Comparison of ENCODE assay signal across 1 cellular context in the genomic region with DNA sequence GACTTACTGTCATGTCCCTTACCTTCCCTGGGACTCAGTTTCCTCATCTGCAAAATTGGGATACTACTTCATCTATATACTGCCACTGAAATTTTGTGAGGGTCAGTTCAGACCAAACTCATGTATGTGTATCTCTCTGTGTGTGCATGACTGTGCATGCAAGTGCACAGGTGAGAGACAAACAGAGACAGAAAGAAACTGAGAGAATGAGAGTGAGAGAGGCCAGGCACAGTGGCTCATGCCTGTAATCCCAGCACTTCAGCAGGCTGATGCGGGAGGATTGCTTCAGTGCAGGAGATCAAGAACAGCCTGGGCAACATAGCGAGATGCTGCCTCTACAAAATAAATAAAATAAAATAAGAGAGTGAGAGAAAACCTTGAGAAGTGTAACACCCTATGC.
TF ChIP-seq lines count a peak whose summit lies in the region.

No MANE protein-coding gene starts in this region.

TF ChIP-seq in K562, 482 proteins besides CTCF, POLR2A, EP300 and RAD21:
- TF ChIP-seq IFI16 (CRISPR knock-in tag; IDR thresholded peaks at IDR 0.05), result no peak
- TF ChIP-seq, protein P1, sequence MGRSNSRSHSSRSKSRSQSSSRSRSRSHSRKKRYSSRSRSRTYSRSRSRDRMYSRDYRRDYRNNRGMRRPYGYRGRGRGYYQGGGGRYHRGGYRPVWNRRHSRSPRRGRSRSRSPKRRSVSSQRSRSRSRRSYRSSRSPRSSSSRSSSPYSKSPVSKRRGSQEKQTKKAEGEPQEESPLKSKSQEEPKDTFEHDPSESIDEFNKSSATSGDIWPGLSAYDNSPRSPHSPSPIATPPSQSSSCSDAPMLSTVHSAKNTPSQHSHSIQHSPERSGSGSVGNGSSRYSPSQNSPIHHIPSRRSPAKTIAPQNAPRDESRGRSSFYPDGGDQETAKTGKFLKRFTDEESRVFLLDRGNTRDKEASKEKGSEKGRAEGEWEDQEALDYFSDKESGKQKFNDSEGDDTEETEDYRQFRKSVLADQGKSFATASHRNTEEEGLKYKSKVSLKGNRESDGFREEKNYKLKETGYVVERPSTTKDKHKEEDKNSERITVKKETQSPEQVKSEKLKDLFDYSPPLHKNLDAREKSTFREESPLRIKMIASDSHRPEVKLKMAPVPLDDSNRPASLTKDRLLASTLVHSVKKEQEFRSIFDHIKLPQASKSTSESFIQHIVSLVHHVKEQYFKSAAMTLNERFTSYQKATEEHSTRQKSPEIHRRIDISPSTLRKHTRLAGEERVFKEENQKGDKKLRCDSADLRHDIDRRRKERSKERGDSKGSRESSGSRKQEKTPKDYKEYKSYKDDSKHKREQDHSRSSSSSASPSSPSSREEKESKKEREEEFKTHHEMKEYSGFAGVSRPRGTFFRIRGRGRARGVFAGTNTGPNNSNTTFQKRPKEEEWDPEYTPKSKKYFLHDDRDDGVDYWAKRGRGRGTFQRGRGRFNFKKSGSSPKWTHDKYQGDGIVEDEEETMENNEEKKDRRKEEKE (IDR thresholded peaks at IDR 0.05; ENCODE audit: borderline replicate concordance in 1 of 2, control insufficient read depth in 1 of 2, low read depth in 2 of 2, low read length in 1 of 2), result no peak
TF ChIP-seq in K562: peak in this region for 0.
